In genomic region chr20:4736875-4737274, GRCh38 we compare ENCODE assay signal across 23 cellular contexts. TPM values are rescaled to one million over a fixed set of nuclear protein-coding genes. Genes with fewer than 3 reads are reported as not detected.
A peak's percentile ranks its signal among the peaks of the same experiment; 100 is the strongest.
DNase-seq lines count a peak whose midpoint lies in the region; ATAC-seq and TF ChIP-seq lines count a peak whose summit lies in the region.
"Had no signal": no experiment of that assay in that cellular context is flagged by ENCODE, and none has a peak within 500 bp of the region (broad histone marks: within the 10 kb centered on the region; RNA-seq: fewer than 3 reads in every experiment).

No MANE protein-coding gene starts in this region.

- H3K36me3 ChIP-seq in heart left ventricle, result no peaks in the 10 kb centered on the region
- H3K36me3 ChIP-seq in endodermal cell (ENCODE audit: control insufficient read depth, insufficient read depth, low read length), result no peaks in the 10 kb centered on the region
- H3K36me3 ChIP-seq: BE2C; BLaER1 treated with 17β-estradiol and CSF1 and Interleukin-3, amounts not matched to agents 10 nM and 100 nM had no signal

- peak overlapping the region in 4 of 12 donors; percentile 17 to 32 (median 22) for H3K27ac ChIP-seq in heart left ventricle
- no peak overlapping the region for H3K27ac ChIP-seq in endodermal cell (ENCODE audit: low read depth, low read length)
- H3K27ac ChIP-seq: A549; BLaER1 treated with 17β-estradiol and CSF1 and Interleukin-3, amounts not matched to agents 10 nM and 100 nM had no signal

- H3K9me3 ChIP-seq in heart left ventricle, result no peaks in the 10 kb centered on the region
- no peaks in the 10 kb centered on the region for H3K9me3 ChIP-seq in endodermal cell (ENCODE audit: control insufficient read depth, low read length)
- H3K9me3 ChIP-seq: BE2C; BLaER1 treated with 17β-estradiol and CSF1 and Interleukin-3, amounts not matched to agents 10 nM and 100 nM had no signal

- H3K9ac ChIP-seq in endodermal cell (ENCODE audit: extremely low read depth, low read length, poor library complexity, severe bottlenecking), result no peak overlapping the region
- H3K9ac ChIP-seq: BLaER1 treated with 17β-estradiol and CSF1 and Interleukin-3, amounts not matched to agents 10 nM and 100 nM had no signal

- H3K27me3 ChIP-seq in heart left ventricle (no peaks in the 10 kb centered on the region), endodermal cell (ENCODE audit: control insufficient read depth, insufficient read depth, low read length, poor library complexity, severe bottlenecking) (no peaks in the 10 kb centered on the region)
- H3K27me3 ChIP-seq: BE2C; BLaER1 treated with 17β-estradiol and CSF1 and Interleukin-3, amounts not matched to agents 10 nM and 100 nM had no signal

- H3K36me3 Mint-ChIP-seq in endodermal cell (ENCODE audit: low read depth), result no peaks in the 10 kb centered on the region
- H3K36me3 Mint-ChIP-seq: CD14-positive monocyte; CD8-positive, alpha-beta memory T cell had no signal

- H3K4me1 ChIP-seq in heart left ventricle, result peaks cover 0 to 8% (median 0%) of the 10 kb centered on the region in 12 donors
- H3K4me1 ChIP-seq in endodermal cell (ENCODE audit: control insufficient read depth, insufficient read depth, low read length), result no peaks in the 10 kb centered on the region
- H3K4me1 ChIP-seq: A549; BE2C; BLaER1 treated with 17β-estradiol and CSF1 and Interleukin-3, amounts not matched to agents 10 nM and 100 nM had no signal

- H3K9me3 Mint-ChIP-seq in endodermal cell, result no peaks in the 10 kb centered on the region
- H3K9me3 Mint-ChIP-seq: CD14-positive monocyte; CD4-positive, alpha-beta T cell; CD8-positive, alpha-beta memory T cell; GM23338; H9 had no signal

- H3K4me3 ChIP-seq in heart left ventricle, result no peak overlapping the region
- H3K4me3 ChIP-seq in endodermal cell (ENCODE audit: low read length), result no peak overlapping the region
- H3K4me3 ChIP-seq: A549; BLaER1 treated with 17β-estradiol and CSF1 and Interleukin-3, amounts not matched to agents 10 nM and 100 nM; GM12878; GM23338 had no signal

- H3K4me3 Mint-ChIP-seq in endodermal cell, result no peak overlapping the region
- H3K4me3 Mint-ChIP-seq: CD4-positive, alpha-beta T cell; CD8-positive, alpha-beta memory T cell; GM23338; H9 had no signal

- peaks cover 7% of the 10 kb centered on the region for H3K27me3 Mint-ChIP-seq in endodermal cell (ENCODE audit: insufficient read depth)

- peaks cover 3% of the 10 kb centered on the region for H3K4me1 Mint-ChIP-seq in endodermal cell

- H3K27ac Mint-ChIP-seq in endodermal cell, result no peak overlapping the region
- H3K27ac Mint-ChIP-seq: CD14-positive monocyte; CD4-positive, alpha-beta T cell; CD8-positive, alpha-beta memory T cell; GM23338 had no signal

- 57 to 64% (median 59%) methylated on average over 3 of the region's 3 CpGs for WGBS in heart left ventricle, 4 donors
- 76 to 83% methylated on average over 3 of the region's 3 CpGs for WGBS in endodermal cell (ENCODE audit: insufficient coverage in 1 of 2, insufficient read length in 1 of 2), 2 experiments

- TF ChIP-seq POLR2A in heart left ventricle (IDR thresholded peaks at IDR 0.05), result no peak

- no peak for TF ChIP-seq CTCF in heart left ventricle (IDR thresholded peaks at IDR 0.05)
- no peak for TF ChIP-seq CTCF in endodermal cell (conservative IDR thresholded peaks at IDR 0.05)

- ATAC-seq in heart left ventricle, result peak; percentile 50 to 90 (median 73)
- no peak for ATAC-seq in Right ventricle myocardium inferior
- ATAC-seq in GM19351 (IDR thresholded peaks at IDR 0.05; ENCODE audit: unreplicated experiment), result no peak
- ATAC-seq: A549, GM12878, GM23338, HCT116 had no signal

- DNase-seq in heart left ventricle (no peak), Right ventricle myocardium inferior (ENCODE audit: missing footprints) (no peak), NCI-H82 (lab: John Stamatoyannopoulos, UW) (peak; percentile 72), endodermal cell (peak; percentile 1), dermis blood vessel endothelial cell (no peak)
- DNase-seq: 8988T; ACHN; AML-193; BE2C; CD4-positive, alpha-beta T cell; CD8-positive, alpha-beta memory T cell; DMS 273 treated with DMSO at 0.1 percent for 48 hours; DMS79; EL; GDM1; H9 had no signal

- intact Hi-C loops in heart left ventricle (cut with DNase I), result no loop called here
- intact Hi-C loops in Right ventricle myocardium inferior (cut with DNase I), result no loop called here

RNA-seq across cellular contexts. Expression of gene PRND, which starts 15.2 kb away (rescaled TPM):
- total RNA-seq in heart left ventricle, result under 1 TPM in 4 of 9 donors, not detected in 5; 0.06 to 0.45 (median 0.25) TPM
- not detected for polyA plus RNA-seq in heart left ventricle
- total RNA-seq in Right ventricle myocardium inferior, result not detected
- under 1 TPM; 0.24 to 0.88 TPM for total RNA-seq in endodermal cell
- 0.32 TPM for polyA plus RNA-seq in endodermal cell (2013, experiment 1 of 2)
- polyA plus RNA-seq in endodermal cell (2013, experiment 2 of 2), result 0.21 TPM
- total RNA-seq in dermis blood vessel endothelial cell, result 0.74 and 2.2 TPM in 2 replicates
- total RNA-seq: CD4-positive, alpha-beta T cell; CD8-positive, alpha-beta memory T cell; GM12878 had no signal
- polyA plus RNA-seq: A549, CD14-positive monocyte, GM12878, GM23338 had no signal

RNA-seq across cellular contexts. Expression of gene PRNP, which starts 50.6 kb away (rescaled TPM):
- 100 to 1,000 TPM; 127 to 247 (median 158) TPM for total RNA-seq in heart left ventricle
- 100 to 1,000 TPM in 1 of 2 donors, 10 to 100 TPM in 1; 78.8 to 137 TPM for polyA plus RNA-seq in heart left ventricle
- total RNA-seq in Right ventricle myocardium inferior, result 124 TPM
- total RNA-seq in endodermal cell, result 10 to 100 TPM in 1 of 2 donors, 1 to 10 TPM in 1; 9.3 to 14.9 TPM
- polyA plus RNA-seq in endodermal cell (2013, experiment 1 of 2), result 12.3 TPM
- 11.2 TPM for polyA plus RNA-seq in endodermal cell (2013, experiment 2 of 2)
- total RNA-seq in dermis blood vessel endothelial cell, result 68.1 and 73.7 TPM in 2 replicates

Comparison
In these comparisons a context has a peak if more than half of its experiments do, and no peak if none do; other contexts are left out.
1. ATAC-seq: peak in heart left ventricle (4 of 4); none in Right ventricle myocardium inferior (single experiment) and GM19351 (single experiment).
2. DNase-seq: peak in NCI-H82 (single experiment) and endodermal cell (single experiment); none in heart left ventricle (0 of 5), Right ventricle myocardium inferior (single experiment) and dermis blood vessel endothelial cell (single experiment).